8 cellular contexts compared by ENCODE assay signal in the genomic region with DNA sequence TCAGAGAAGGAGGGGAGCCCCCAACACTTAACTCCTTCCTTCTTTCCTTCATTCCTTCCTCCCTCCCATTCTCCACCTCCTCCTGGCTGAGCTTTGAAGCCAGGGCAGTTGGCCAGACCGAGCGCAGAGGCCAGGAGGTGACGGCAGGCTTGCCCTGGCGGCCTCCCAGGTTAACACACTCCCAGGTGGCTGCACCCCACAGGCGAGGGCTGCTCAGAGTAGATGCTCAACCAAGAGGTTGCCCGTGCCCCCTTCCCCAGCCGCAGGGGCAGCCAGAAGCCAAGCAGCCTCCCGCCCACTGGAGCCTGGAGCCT. TPM values are rescaled to one million over a fixed set of nuclear protein-coding genes. Genes with fewer than 3 reads are reported as not detected.
A peak's percentile ranks its signal among the peaks of the same experiment; 100 is the strongest.
DNase-seq lines count a peak whose midpoint lies in the region; ATAC-seq, FAIRE-seq and TF ChIP-seq lines count a peak whose summit lies in the region.

No MANE protein-coding gene starts in this region.

- H3K36me3 Mint-ChIP-seq in activated T-cell treated with anti-CD3 and anti-CD28 coated beads, Interleukin-2, amount 50 U/mL, for 4 hours (ENCODE audit: insufficient read depth): no peaks in the 10 kb centered on the region

- H3K79me1 ChIP-seq in mesenchymal stem cell (replicated peaks; ENCODE audit: low read length, poor library complexity, severe bottlenecking): no peaks in the 10 kb centered on the region

- H2AFZ ChIP-seq in K562 (ENCODE audit: low read depth, low read length) (peak overlapping the region; percentile 95), mesenchymal stem cell (ENCODE audit: low read depth, low read length) (peak overlapping the region; percentile 51)

- H3K9me1 ChIP-seq in K562 (ENCODE audit: control insufficient read depth, insufficient read depth, low read length): no peaks in the 10 kb centered on the region

- POLR2A ChIA-PET in K562 (lab: Yijun Ruan, JAX): interaction anchor here (0.5 to 2.8 kb wide), 12 partner anchors 13 to 481 kb away, joined by 3 to 13 read pairs (median 4); a partner anchor contains a TSS

- H4K91ac ChIP-seq in mesenchymal stem cell (ENCODE audit: low read length): peak overlapping the region; percentile 100

- no peaks in the 10 kb centered on the region for H3K79me2 ChIP-seq in K562 (ENCODE audit: control insufficient read depth, insufficient read depth, low read length)

- H3K4me1 Mint-ChIP-seq in activated T-cell treated with anti-CD3 and anti-CD28 coated beads, Interleukin-2, amount 50 U/mL, for 4 hours (ENCODE audit: low read depth): peaks cover 23% of the 10 kb centered on the region

- peak overlapping the region in 1 of 2 experiments; percentile 51 for H3K14ac ChIP-seq in mesenchymal stem cell (ENCODE audit: low read length in 2 of 2)

- intact Hi-C loops in K562 (cut with micrococcal nuclease): loop anchor here (1.0 to 10.0 kb wide), 5 partner anchors 38 to 587 kb away; a partner anchor contains a TSS

- no peak for TF ChIP-seq RAD21 in K562 (CRISPR knock-in tag; conservative IDR thresholded peaks at IDR 0.05 in 1 of 2, IDR thresholded peaks at IDR 0.05 in 1 of 2)

- peak overlapping the region; percentile 96 for H2BK15ac ChIP-seq in mesenchymal stem cell (ENCODE audit: low read depth, poor library complexity, severe bottlenecking)

- H3K9me3 ChIP-seq in K562 (replicated peaks; ENCODE audit: control insufficient read depth, insufficient read depth, low read depth, low read length): no peaks in the 10 kb centered on the region
- H3K9me3 ChIP-seq in mesenchymal stem cell (ENCODE audit: control insufficient read depth, low read length): no peaks in the 10 kb centered on the region

- H3K27me3 ChIP-seq in K562 (ENCODE audit: control insufficient read depth in 2 of 2, insufficient read depth in 2 of 2, low read length in 2 of 2) (no peaks in the 10 kb centered on the region), mesenchymal stem cell (ENCODE audit: control insufficient read depth in 1 of 2, insufficient read depth in 1 of 2, low read length in 2 of 2) (no peaks in the 10 kb centered on the region)

- no peak for TF ChIP-seq CTCF in K562 (IDR thresholded peaks at IDR 0.05 in 2 of 3, conservative IDR thresholded peaks at IDR 0.05 in 1 of 3; ENCODE audit: insufficient read depth in 2 of 3, low read depth in 1 of 3, low read length in 3 of 3)

- H3K4me1 ChIP-seq in K562 (replicated peaks in 1 of 2; ENCODE audit: control insufficient read depth in 2 of 2, insufficient read depth in 2 of 2, low read length in 2 of 2): peaks cover 30 to 65% of the 10 kb centered on the region in 2 experiments
- peaks cover 43% of the 10 kb centered on the region for H3K4me1 ChIP-seq in mesenchymal stem cell (ENCODE audit: control insufficient read depth, insufficient read depth, low read depth, low read length)
- H3K4me1 ChIP-seq in urinary bladder (ENCODE audit: insufficient read depth): peaks cover 1% of the 10 kb centered on the region

- H3K4me3 ChIP-seq in K562 (no peak overlapping the region), mesenchymal stem cell (ENCODE audit: insufficient read depth in 1 of 2, low read depth in 1 of 2, low read length in 2 of 2) (peak overlapping the region in 1 of 2 experiments; percentile 81), urinary bladder (ENCODE audit: low read depth, low read length) (no peak overlapping the region)

- H3K4ac ChIP-seq in mesenchymal stem cell (ENCODE audit: low read depth in 1 of 2, low read length in 2 of 2): peak overlapping the region; percentile 62 to 96

- peak overlapping the region; percentile 75 for H2AK5ac ChIP-seq in mesenchymal stem cell (ENCODE audit: low read length, severe bottlenecking)

- H3K36me3 ChIP-seq in K562 (ENCODE audit: control insufficient read depth, insufficient read depth, low read length): no peaks in the 10 kb centered on the region
- no peaks in the 10 kb centered on the region for H3K36me3 ChIP-seq in mesenchymal stem cell (ENCODE audit: control insufficient read depth in 1 of 2, insufficient read depth in 2 of 2, low read depth in 1 of 2, low read length in 2 of 2)
- H3K36me3 ChIP-seq in urinary bladder (ENCODE audit: insufficient read depth): no peaks in the 10 kb centered on the region

- no peaks in the 10 kb centered on the region for H3K27me3 Mint-ChIP-seq in activated T-cell treated with anti-CD3 and anti-CD28 coated beads, Interleukin-2, amount 50 U/mL, for 4 hours (ENCODE audit: low read depth)

- H2BK120ac ChIP-seq in mesenchymal stem cell (ENCODE audit: low read depth, low read length): peak overlapping the region; percentile 95

- peak overlapping the region; percentile 52 to 68 for H2BK12ac ChIP-seq in mesenchymal stem cell (ENCODE audit: low read length in 2 of 2)

- H3K9me3 Mint-ChIP-seq in activated T-cell treated with anti-CD3 and anti-CD28 coated beads, Interleukin-2, amount 50 U/mL, for 4 hours: no peaks in the 10 kb centered on the region

- DNase-seq in activated T-cell treated with anti-CD3 and anti-CD28 coated beads, Interleukin-2, amount 50 U/mL, for 4 hours: no peak
- DNase-seq in activated T-cell treated with anti-CD3 and anti-CD28 coated beads, Interleukin-2, amount 50 U/mL, for 48 hours: no peak
- DNase-seq in K562 (ENCODE audit: extremely low read depth in 1 of 4, low spot score in 3 of 4) (no peak), mesenchymal stem cell (no peak), COLO829 (ENCODE audit: low spot score) (no peak), HT-29 (ENCODE audit: low spot score) (no peak)

- H4K8ac ChIP-seq in mesenchymal stem cell (ENCODE audit: low read length): peak overlapping the region; percentile 100

- H3K18ac ChIP-seq in mesenchymal stem cell (ENCODE audit: low read depth in 1 of 2, low read length in 2 of 2): peak overlapping the region; percentile 99

- no TSS peak for BruUV-seq in K562 (replicated peaks; lab: Mats Ljungman, UMichigan)

- H3K4me2 ChIP-seq in K562 (ENCODE audit: insufficient read depth, low read length): peak overlapping the region; percentile 77
- peak overlapping the region; percentile 74 for H3K4me2 ChIP-seq in mesenchymal stem cell (ENCODE audit: low read length, poor library complexity, severe bottlenecking)

- no peaks in the 10 kb centered on the region for H4K20me1 ChIP-seq in K562 (replicated peaks; ENCODE audit: control insufficient read depth, insufficient read depth, low read length)

- ATAC-seq in activated T-cell treated with anti-CD3 and anti-CD28 coated beads, Interleukin-2, amount 50 U/mL, for 4 hours: no peak
- ATAC-seq in K562 (peak; percentile 3; the same call in 2 of the 3 replicates), HG03439 (IDR thresholded peaks at IDR 0.05; ENCODE audit: unreplicated experiment) (no peak)

- in situ Hi-C loops in K562 (cut with MboI): no loop called here

- no peak overlapping the region for H3K23ac ChIP-seq in mesenchymal stem cell (ENCODE audit: low read length in 2 of 2)

- peak overlapping the region; percentile 70 for H3K4me3 Mint-ChIP-seq in activated T-cell treated with anti-CD3 and anti-CD28 coated beads, Interleukin-2, amount 50 U/mL, for 4 hours

- 2% methylated on average over 5 of the region's 8 CpGs for WGBS in K562 (ENCODE audit: insufficient coverage, low coverage, missing lambda C conversion rate)
- WGBS in mesenchymal stem cell: 30% methylated on average over 8 of the region's 8 CpGs
- WGBS in urinary bladder: 11% methylated on average over 8 of the region's 8 CpGs

- FAIRE-seq in K562 (lab: Jason Lieb, UNC): no peak

- TF ChIP-seq EP300 in K562 (IDR thresholded peaks at IDR 0.05; ENCODE audit: low read length): no peak

- H3K9ac ChIP-seq in K562 (ENCODE audit: insufficient read depth in 1 of 2, low read depth in 2 of 2, low read length in 2 of 2) (peak overlapping the region; percentile 84 to 92), mesenchymal stem cell (ENCODE audit: low read length) (peak overlapping the region; percentile 87)

- H2BK5ac ChIP-seq in mesenchymal stem cell (ENCODE audit: low read depth, low read length, poor library complexity, severe bottlenecking): no peak overlapping the region

- TF ChIP-seq POLR2A in K562 (conservative IDR thresholded peaks at IDR 0.05): no peak

- H3K27ac ChIP-seq in K562 (ENCODE audit: extremely low read depth, low read depth, low read length): peak overlapping the region; percentile 90
- H3K27ac ChIP-seq in mesenchymal stem cell (ENCODE audit: low read length, poor library complexity, severe bottlenecking): no peak overlapping the region
- peak overlapping the region; percentile 19 for H3K27ac ChIP-seq in urinary bladder (ENCODE audit: low read depth)

- CTCF ChIA-PET in K562 (lab: Yijun Ruan, JAX; ENCODE audit: low intra/inter-chr PET ratio): interaction anchor here (0.7 to 10.6 kb wide), 4 partner anchors 38 to 491 kb away, joined by 3 to 228 read pairs (median 5); a partner anchor contains a TSS

RNA-seq across cellular contexts. Expression of a gene that starts 6.3 kb away (rescaled TPM):
- total RNA-seq in activated T-cell treated with anti-CD3 and anti-CD28 coated beads, Interleukin-2, amount 50 U/mL, for 4 hours: 1 to 10 TPM in 1 of 3 donors, under 1 TPM in 2; 0.71 to 1.0 (median 0.76) TPM
- 7.1 and 13.9 TPM in 2 replicates for total RNA-seq in K562 (2011; cell fraction: chromatin; rRNA removed; ENCODE audit: low replicate concordance)
- total RNA-seq in K562 (2011; cell fraction: nucleolus; rRNA removed): 20.5 and 24.5 TPM in 2 replicates
- 10.9 and 11.1 TPM in 2 replicates for total RNA-seq in K562 (2011; cell fraction: nucleoplasm; rRNA removed)
- total RNA-seq in K562 (2014; rRNA removed) (19.2 and 23.5 TPM in 2 replicates), K562 (2014; rRNA removed; fragmentation: Illumina TruSeq; extraction: Trizol) (3.5 and 4.0 TPM in 2 replicates), K562 (2015; rRNA removed; fragmentation: Illumina TruSeq; extraction: Trizol) (2.8 and 3.5 TPM in 2 replicates), K562 (2021) (21.1 and 21.9 TPM in 2 replicates), urinary bladder (78.6 TPM)
- polyA plus RNA-seq in K562 (2011; rRNA removed) (9.2 and 17.4 TPM in 2 replicates), K562 (2014; fragmentation: Illumina TruSeq; extraction: Trizol) (3.9 and 5.2 TPM in 2 replicates), K562 (2014; fragmentation: Nextera tagmentation; extraction: Ambion mirVana) (10 to 100 TPM in 1 of 2 experiments, 1 to 10 TPM in 1; 9.3 to 18.7 TPM), K562 (2014; rRNA removed) (11.0 and 13.0 TPM in 2 replicates), urinary bladder (118 TPM)
- polyA plus RNA-seq in K562 (2011; cell fraction: cytosol; rRNA removed): 12.9 and 29.1 TPM in 2 replicates
- polyA plus RNA-seq in K562 (2011; cell fraction: nucleus; rRNA removed): 25.4 and 25.7 TPM in 2 replicates
- 10.9 and 13.2 TPM in 2 replicates for polyA plus RNA-seq in K562 (2012)
- polyA minus RNA-seq in K562 (2011; rRNA and poly(A)+ RNA removed): 4.8 and 6.4 TPM in 2 replicates
- 11.8 and 22.5 TPM in 2 replicates for polyA minus RNA-seq in K562 (2011; cell fraction: cytosol; rRNA and poly(A)+ RNA removed)
- 7.5 and 8.9 TPM in 2 replicates for polyA minus RNA-seq in K562 (2011; cell fraction: nucleus; rRNA and poly(A)+ RNA removed)
- 29.4 TPM for polyA plus RNA-seq in mesenchymal stem cell (2013, experiment 1 of 2)
- 31.0 TPM for polyA plus RNA-seq in mesenchymal stem cell (2013, experiment 2 of 2)
- total RNA-seq in HT-29 (2014; rRNA removed; shearing (Covaris generic)): 5.3 and 9.1 TPM in 2 replicates

RNA-seq across cellular contexts. Expression of a gene that starts 37.4 kb away (rescaled TPM):
- 10 to 100 TPM in 1 of 3 donors, 1 to 10 TPM in 2; 6.9 to 11.0 (median 8.6) TPM for total RNA-seq in activated T-cell treated with anti-CD3 and anti-CD28 coated beads, Interleukin-2, amount 50 U/mL, for 4 hours
- 3.2 and 7.8 TPM in 2 replicates for total RNA-seq in K562 (2011; cell fraction: chromatin; rRNA removed; ENCODE audit: low replicate concordance)
- total RNA-seq in K562 (2011; cell fraction: nucleolus; rRNA removed): 13.6 and 14.7 TPM in 2 replicates
- total RNA-seq in K562 (2011; cell fraction: nucleoplasm; rRNA removed): 5.4 and 5.7 TPM in 2 replicates
- total RNA-seq in K562 (2014; rRNA removed) (14.8 and 26.2 TPM in 2 replicates), K562 (2014; rRNA removed; fragmentation: Illumina TruSeq; extraction: Trizol) (0.70 and 0.76 TPM in 2 replicates), K562 (2015; rRNA removed; fragmentation: Illumina TruSeq; extraction: Trizol) (5.7 and 6.3 TPM in 2 replicates), K562 (2021) (42.4 and 43.2 TPM in 2 replicates), urinary bladder (1.1 TPM)
- polyA plus RNA-seq in K562 (2011; rRNA removed) (4.7 and 4.9 TPM in 2 replicates), K562 (2014; fragmentation: Illumina TruSeq; extraction: Trizol) (4.0 and 24.8 TPM in 2 replicates), K562 (2014; fragmentation: Nextera tagmentation; extraction: Ambion mirVana) (under 1 TPM; 0.43 to 0.87 TPM), K562 (2014; rRNA removed) (33.6 and 37.8 TPM in 2 replicates), urinary bladder (18.9 TPM)
- polyA plus RNA-seq in K562 (2011; cell fraction: cytosol; rRNA removed): 19.3 and 101 TPM in 2 replicates
- 10.5 and 21.0 TPM in 2 replicates for polyA plus RNA-seq in K562 (2011; cell fraction: nucleus; rRNA removed)
- polyA plus RNA-seq in K562 (2012): 26.8 and 31.0 TPM in 2 replicates
- polyA minus RNA-seq in K562 (2011; rRNA and poly(A)+ RNA removed): 0.84 and 1.1 TPM in 2 replicates
- 14.8 and 27.2 TPM in 2 replicates for polyA minus RNA-seq in K562 (2011; cell fraction: cytosol; rRNA and poly(A)+ RNA removed)
- polyA minus RNA-seq in K562 (2011; cell fraction: nucleus; rRNA and poly(A)+ RNA removed): 11.8 and 14.1 TPM in 2 replicates
- polyA plus RNA-seq in mesenchymal stem cell (2013, experiment 1 of 2): 272 TPM
- polyA plus RNA-seq in mesenchymal stem cell (2013, experiment 2 of 2): 276 TPM
- total RNA-seq in HT-29 (2014; rRNA removed; shearing (Covaris generic)): 345 and 406 TPM in 2 replicates
